ENCODE assay signal across 25 cellular contexts in genomic region chr1:2084306-2084705, GRCh38. TPM values are rescaled to one million over a fixed set of nuclear protein-coding genes. Genes with fewer than 3 reads are reported as not detected.
DNase-seq lines count a peak whose midpoint lies in the region; ATAC-seq, FAIRE-seq and TF ChIP-seq lines count a peak whose summit lies in the region.
"Had no signal": no experiment of that assay in that cellular context is flagged by ENCODE, and none has a peak within 500 bp of the region (broad histone marks: within the 10 kb centered on the region; RNA-seq: fewer than 3 reads in every experiment).

No MANE protein-coding gene starts in this region.

- H4K91ac ChIP-seq in neuronal stem cell (ENCODE audit: low read depth, low read length, poor library complexity), result no peak overlapping the region

- H3K4me2 ChIP-seq in neuronal stem cell (ENCODE audit: insufficient read depth, low read length, poor library complexity, severe bottlenecking), result no peak overlapping the region
- H3K4me2 ChIP-seq: A549; BLaER1 treated with 17β-estradiol and CSF1 and Interleukin-3, amounts not matched to agents 10 nM and 100 nM had no signal

- H3K36me3 ChIP-seq in neuronal stem cell (replicated peaks in 1 of 2; ENCODE audit: control insufficient read depth in 2 of 2, insufficient read depth in 2 of 2, low read length in 2 of 2), result peaks cover 0 to 2% of the 10 kb centered on the region in 2 donors
- H3K36me3 ChIP-seq: BE2C had no signal

- peak overlapping the region; percentile 60 for H3K9ac ChIP-seq in neuronal stem cell (ENCODE audit: low read depth, low read length, poor library complexity)
- H3K9ac ChIP-seq: BLaER1 treated with 17β-estradiol and CSF1 and Interleukin-3, amounts not matched to agents 10 nM and 100 nM; GM23248 had no signal

- H2AFZ ChIP-seq in neuronal stem cell (ENCODE audit: low read length), result no peak overlapping the region
- H2AFZ ChIP-seq: GM23248 had no signal

- no peak overlapping the region for H3K14ac ChIP-seq in neuronal stem cell (ENCODE audit: low read length)

- peak overlapping the region; percentile 11 for H3K4ac ChIP-seq in neuronal stem cell (ENCODE audit: low read length)

- H3K4me3 ChIP-seq in neuronal stem cell (ENCODE audit: low read length in 2 of 2), result peak overlapping the region in 1 of 2 donors; percentile 70
- H3K4me3 ChIP-seq: A549; BLaER1 treated with 17β-estradiol and CSF1 and Interleukin-3, amounts not matched to agents 10 nM and 100 nM; GM23248 had no signal

- peak overlapping the region; percentile 58 for H2BK12ac ChIP-seq in neuronal stem cell (ENCODE audit: low read length)

- H3K4me1 ChIP-seq in neuronal stem cell (ENCODE audit: control insufficient read depth in 2 of 2, insufficient read depth in 1 of 2, low read depth in 1 of 2, low read length in 2 of 2), result peaks cover 0 to 6% of the 10 kb centered on the region in 2 donors
- H3K4me1 ChIP-seq: A549, BE2C had no signal

- no peak overlapping the region for H2BK15ac ChIP-seq in neuronal stem cell (ENCODE audit: low read length)

- H3K9me3 ChIP-seq in neuronal stem cell (replicated peaks in 1 of 2; ENCODE audit: control insufficient read depth in 2 of 2, insufficient read depth in 1 of 2, low read depth in 1 of 2, low read length in 2 of 2), result peaks cover 3 to 6% of the 10 kb centered on the region in 2 donors
- H3K9me3 ChIP-seq: A549 had no signal

- peak overlapping the region; percentile 48 for H3K18ac ChIP-seq in neuronal stem cell (ENCODE audit: low read length)

- peaks cover 0 to 49% (median 0%) of the 10 kb centered on the region in 3 experiments for H3K27me3 ChIP-seq in neuronal stem cell (ENCODE audit: control insufficient read depth in 3 of 3, insufficient read depth in 3 of 3, low read depth in 1 of 3, low read length in 3 of 3)
- H3K27me3 ChIP-seq: BLaER1 treated with 17β-estradiol and CSF1 and Interleukin-3, amounts not matched to agents 10 nM and 100 nM had no signal

- peaks cover 13% of the 10 kb centered on the region for H3K79me1 ChIP-seq in neuronal stem cell (ENCODE audit: low read depth, low read length)

- H2BK120ac ChIP-seq in neuronal stem cell (ENCODE audit: low read depth, low read length), result no peak overlapping the region

- H3K27ac ChIP-seq in VCaP, result peak overlapping the region; percentile 44
- no peak overlapping the region for H3K27ac ChIP-seq in neuronal stem cell (replicated peaks; ENCODE audit: low read length)
- H3K27ac ChIP-seq: A549; BLaER1 treated with 17β-estradiol and CSF1 and Interleukin-3, amounts not matched to agents 10 nM and 100 nM; GM23248 had no signal

- DNase-seq in cerebellum (ENCODE audit: low spot score) (peak; percentile 74), neuronal stem cell (ENCODE audit: low spot score) (no peak), activated gamma-delta T cell treated with Interleukin-2 at 50 U/mL for 16 hours (no peak), urothelium cell line (ENCODE audit: low spot score) (no peak)
- DNase-seq: 8988T; ACHN; AML-193; BE2C; CD4-positive, alpha-beta T cell; CD8-positive, alpha-beta memory T cell; DMS 273 treated with DMSO at 0.1 percent for 48 hours; DMS79; EL; GF-D8; GM23248; H7; HCEC 1CT had no signal

- no peak overlapping the region for H3K23ac ChIP-seq in neuronal stem cell (ENCODE audit: low read depth, low read length, poor library complexity)

- WGBS in neuronal stem cell (ENCODE audit: extremely low coverage in 2 of 2, insufficient read length in 2 of 2, insufficient replicate concordance in 1 of 2), 2 donors, result no CpG with 5 or more reads among the region's 20 CpGs

- no peak for FAIRE-seq in urothelium cell line (lab: Jason Lieb, UNC)
- FAIRE-seq: A549, D721Med, GM12891, GM18507, H1 had no signal

- ATAC-seq in GM18858 (IDR thresholded peaks at IDR 0.05; ENCODE audit: unreplicated experiment), result no peak
- ATAC-seq: A549 had no signal

- no peak overlapping the region for H2AK5ac ChIP-seq in neuronal stem cell (ENCODE audit: low read depth, low read length)

- no peak overlapping the region for H2BK5ac ChIP-seq in neuronal stem cell (ENCODE audit: low read length)

- H4K8ac ChIP-seq in neuronal stem cell (ENCODE audit: low read depth, low read length), result peak overlapping the region; percentile 96

- no peak for TF ChIP-seq CTCF in VCaP (conservative IDR thresholded peaks at IDR 0.05)

RNA-seq across cellular contexts. Expression of gene PRKCZ, which starts 34.1 kb away (rescaled TPM):
- 30.8 TPM for total RNA-seq in cerebellum
- 29.7 TPM for polyA plus RNA-seq in neuronal stem cell (2013, experiment 1 of 2)
- polyA plus RNA-seq in neuronal stem cell (2013, experiment 2 of 2), result 28.1 TPM
